In the genomic region with DNA sequence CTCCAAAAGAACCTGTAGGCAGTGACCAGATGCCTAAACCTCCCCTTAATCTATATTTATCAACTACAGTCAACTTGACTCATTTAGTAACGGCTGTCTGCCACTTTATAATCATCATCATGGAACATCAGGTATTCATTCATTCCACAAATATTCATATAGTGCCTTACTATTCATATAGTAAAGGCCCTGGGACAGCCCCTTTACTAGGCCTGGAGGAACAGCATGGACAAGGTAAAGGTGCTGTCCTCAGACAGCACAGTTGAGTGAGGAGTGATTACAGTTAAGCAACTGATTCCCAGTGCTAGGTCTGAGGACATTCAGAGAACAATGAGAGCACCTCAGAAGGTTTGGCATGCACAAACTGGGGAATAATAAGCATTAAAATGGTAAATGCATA, we compare ENCODE assay signal across 24 cellular contexts.
"Had no signal": no experiment of that assay in that cellular context is flagged by ENCODE, and none has a peak within 500 bp of the region (broad histone marks: within the 10 kb centered on the region; RNA-seq: fewer than 3 reads in every experiment).

No MANE protein-coding gene starts in this region.

- H3K36me3 Mint-ChIP-seq: natural killer cell; neural progenitor cell; stimulated activated effector memory CD8-positive, alpha-beta T cell treated with anti-CD3 and anti-CD28 coated beads, Interleukin-12 subunit alpha, Interleukin-12 subunit beta, amount 100 ng/mL, for 72 hours; stimulated activated naive B cell treated with anti-CD40 and anti-IgM and Interleukin-4, amounts not matched to agents 10 μg/mL and 1 μg/mL and 100 μg/mL, for 72 hours had no signal

- ATAC-seq: naive thymus-derived CD4-positive, alpha-beta T cell; natural killer cell; psoas muscle; right cardiac atrium; right lobe of liver; stimulated activated effector memory CD8-positive, alpha-beta T cell treated with anti-CD3 and anti-CD28 coated beads, Interleukin-12 subunit alpha, Interleukin-12 subunit beta, amount 100 ng/mL, for 72 hours had no signal

- H3K27ac Mint-ChIP-seq: naive thymus-derived CD4-positive, alpha-beta T cell; natural killer cell; nephron; neural progenitor cell; progenitor cell of endocrine pancreas; stimulated activated effector memory CD8-positive, alpha-beta T cell treated with anti-CD3 and anti-CD28 coated beads, Interleukin-12 subunit alpha, Interleukin-12 subunit beta, amount 100 ng/mL, for 72 hours; stimulated activated naive B cell treated with anti-CD40 and anti-IgM and Interleukin-4, amounts not matched to agents 10 μg/mL and 1 μg/mL and 100 μg/mL, for 72 hours had no signal

- H3K27me3 Mint-ChIP-seq: progenitor cell of endocrine pancreas; stimulated activated naive B cell treated with anti-CD40 and anti-IgM and Interleukin-4, amounts not matched to agents 10 μg/mL and 1 μg/mL and 100 μg/mL, for 72 hours had no signal

- H3K4me1 Mint-ChIP-seq: naive thymus-derived CD4-positive, alpha-beta T cell; natural killer cell; nephron; neural progenitor cell; stimulated activated effector memory CD8-positive, alpha-beta T cell treated with anti-CD3 and anti-CD28 coated beads, Interleukin-12 subunit alpha, Interleukin-12 subunit beta, amount 100 ng/mL, for 72 hours; stimulated activated naive B cell treated with anti-CD40 and anti-IgM and Interleukin-4, amounts not matched to agents 10 μg/mL and 1 μg/mL and 100 μg/mL, for 72 hours had no signal

- H3K4me3 Mint-ChIP-seq: naive thymus-derived CD4-positive, alpha-beta T cell; natural killer cell; nephron; neural progenitor cell; stimulated activated effector memory CD8-positive, alpha-beta T cell treated with anti-CD3 and anti-CD28 coated beads, Interleukin-12 subunit alpha, Interleukin-12 subunit beta, amount 100 ng/mL, for 72 hours; stimulated activated naive B cell treated with anti-CD40 and anti-IgM and Interleukin-4, amounts not matched to agents 10 μg/mL and 1 μg/mL and 100 μg/mL, for 72 hours had no signal

- DNase-seq: naive thymus-derived CD4-positive, alpha-beta T cell; natural killer cell; occipital lobe; ovary; posterior cingulate gyrus; psoas muscle; right cardiac atrium; right lobe of liver; sigmoid colon; small intestine; stimulated activated CD4-positive, alpha-beta T cell treated with anti-CD3 and anti-CD28 coated beads, Interleukin-15, amount 100 ng/mL, for 24 hours; stimulated activated CD4-positive, alpha-beta T cell treated with anti-CD3 and anti-CD28 coated beads, Interleukin-2, amount 100 ng/mL, for 24 hours; stimulated activated CD4-positive, alpha-beta T cell treated with anti-CD3 and anti-CD28 coated beads, Interleukin-2, amount 100 ng/mL, for 48 hours; stimulated activated CD4-positive, alpha-beta T cell treated with anti-CD3 and anti-CD28 coated beads, Interleukin-4, amount 100 ng/mL, for 24 hours; stimulated activated naive B cell treated with anti-CD40 and anti-IgM and Interleukin-4, amounts not matched to agents 10 μg/mL and 1 μg/mL and 100 μg/mL, for 72 hours; stimulated activated naive CD4-positive, alpha-beta T cell treated with Interleukin-2 at 50 U/mL for 16 hours; stomach; thyroid gland; trophoblast cell; upper lobe of left lung had no signal

- H3K9me3 Mint-ChIP-seq: natural killer cell, nephron, neural progenitor cell had no signal
